ENCODE assay signal across 14 cellular contexts in the genomic region with DNA sequence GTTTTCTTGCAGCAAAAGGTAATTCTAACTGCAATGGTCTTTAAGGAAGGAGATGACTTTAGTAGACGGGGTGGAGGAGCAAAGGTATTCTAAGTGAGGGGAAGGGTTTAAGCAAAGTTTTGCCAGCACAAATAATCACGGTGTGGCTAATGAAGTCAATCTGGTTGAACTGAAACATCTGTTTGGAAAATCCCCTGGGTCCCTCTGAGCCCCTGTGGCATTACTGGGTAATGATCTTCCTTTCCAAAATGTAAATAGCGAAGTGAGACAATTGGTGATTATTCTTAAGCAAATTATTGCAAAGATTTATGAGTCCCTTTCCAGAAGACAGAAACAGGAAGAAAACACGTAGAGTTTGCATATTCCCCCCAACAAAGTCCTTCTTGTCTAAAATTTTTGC. TPM values are rescaled to one million over a fixed set of nuclear protein-coding genes. Genes with fewer than 3 reads are reported as not detected.
DNase-seq lines count a peak whose midpoint lies in the region; ATAC-seq and TF ChIP-seq lines count a peak whose summit lies in the region.
"Had no signal": no experiment of that assay in that cellular context is flagged by ENCODE, and none has a peak within 500 bp of the region (broad histone marks: within the 10 kb centered on the region; RNA-seq: fewer than 3 reads in every experiment).

No MANE protein-coding gene starts in this region.

- H3K79me2 ChIP-seq in hepatocyte, result no peaks in the 10 kb centered on the region

- CTCF ChIA-PET in HEK293T (lab: Yijun Ruan, JAX), result interaction anchor here (1.2 kb wide), 1 partner anchor 9 kb away, joined by 5 read pairs; no protein-coding TSS in a partner anchor

- H3K4me3 ChIP-seq in hepatocyte, result no peak overlapping the region
- no peak overlapping the region for H3K4me3 ChIP-seq in stomach

- TF ChIP-seq CTCF in hepatocyte (IDR thresholded peaks at IDR 0.05; ENCODE audit: poor library complexity) (no peak), stomach (IDR thresholded peaks at IDR 0.05) (no peak)

- peak; percentile 84 for ATAC-seq in GM18502 (IDR thresholded peaks at IDR 0.05; ENCODE audit: poor library complexity, unreplicated experiment)
- ATAC-seq in GM21447 (IDR thresholded peaks at IDR 0.05; ENCODE audit: unreplicated experiment), result peak; percentile 70
- peak; percentile 63 for ATAC-seq in HG03280 (IDR thresholded peaks at IDR 0.05; ENCODE audit: unreplicated experiment)
- ATAC-seq: CD8-positive, alpha-beta T cell; effector memory CD8-positive, alpha-beta T cell; left lobe of liver had no signal

- no peaks in the 10 kb centered on the region for H3K9me2 ChIP-seq in hepatocyte (replicated peaks; ENCODE audit: insufficient read depth)

- no peaks in the 10 kb centered on the region for H3K4me1 ChIP-seq in hepatocyte (ENCODE audit: insufficient read depth)
- H3K4me1 ChIP-seq in stomach, result peaks cover 0 to 8% (median 4%) of the 10 kb centered on the region in 4 donors

- H3K36me3 ChIP-seq in hepatocyte (replicated peaks; ENCODE audit: insufficient read depth, low read depth) (no peaks in the 10 kb centered on the region), stomach (no peaks in the 10 kb centered on the region)

- TF ChIP-seq EP300 in stomach (IDR thresholded peaks at IDR 0.05), result no peak

- H3K27me3 ChIP-seq in hepatocyte (no peaks in the 10 kb centered on the region), stomach (peaks cover 0 to 4% (median 0%) of the 10 kb centered on the region in 3 donors)

- H4K20me1 ChIP-seq in hepatocyte (ENCODE audit: insufficient read depth, poor library complexity, severe bottlenecking), result no peaks in the 10 kb centered on the region

- no peak for TF ChIP-seq POLR2A in stomach (IDR thresholded peaks at IDR 0.05)

- WGBS in hepatocyte (ENCODE audit: low lambda C conversion rate, missing lambda C conversion rate), result 51% methylated on average over 4 of the region's 4 CpGs
- 57 to 74% (median 65%) methylated on average over 4 of the region's 4 CpGs for WGBS in stomach, 5 donors

- H3K9me3 ChIP-seq in hepatocyte (ENCODE audit: low read depth), result no peaks in the 10 kb centered on the region
- no peaks in the 10 kb centered on the region for H3K9me3 ChIP-seq in stomach

- peak overlapping the region; percentile 26 for H3K4me2 ChIP-seq in hepatocyte

- no peak overlapping the region for H2AFZ ChIP-seq in hepatocyte

- DNase-seq in hepatocyte (ENCODE audit: low spot score), result no peak
- DNase-seq in CD1c-positive myeloid dendritic cell (ENCODE audit: extremely low spot score), result no peak
- no peak for DNase-seq in HEK293T (ENCODE audit: extremely low spot score)
- no peak for DNase-seq in stomach
- DNase-seq in activated CD4-positive, alpha-beta T cell treated with anti-CD3 and anti-CD28 coated beads for 48 hours, result no peak
- DNase-seq: activated T-cell treated with anti-CD3 and anti-CD28 coated beads, Interleukin-2, amount 50 U/mL, for 24 hours; CD8-positive, alpha-beta T cell; effector memory CD8-positive, alpha-beta T cell; NCI-H524 treated with DMSO at 0.1 percent for 48 hours; stimulated activated CD4-positive, alpha-beta T cell treated with anti-CD3 and anti-CD28 coated beads, Interleukin-12 subunit alpha, Interleukin-12 subunit beta, amount 100 ng/mL, for 4 hours had no signal

- H3K27ac ChIP-seq in hepatocyte, result no peak overlapping the region
- no peak overlapping the region for H3K27ac ChIP-seq in stomach

- POLR2A ChIA-PET in HEK293T (lab: Yijun Ruan, JAX), result no interaction called here

- intact Hi-C loops in stomach (cut with DNase I; ENCODE audit: low total_unique reads), result no loop called here

TF ChIP-seq in HEK293T, 16 proteins besides CTCF, POLR2A, EP300 and RAD21:
- no peak for TF ChIP-seq FOXM1 (IDR thresholded peaks at IDR 0.05; ENCODE audit: borderline replicate concordance)
- TF ChIP-seq FOXA1 (IDR thresholded peaks at IDR 0.05), result no peak
- no peak for TF ChIP-seq L3MBTL2 (conservative IDR thresholded peaks at IDR 0.05)
- TF ChIP-seq, protein P1, sequence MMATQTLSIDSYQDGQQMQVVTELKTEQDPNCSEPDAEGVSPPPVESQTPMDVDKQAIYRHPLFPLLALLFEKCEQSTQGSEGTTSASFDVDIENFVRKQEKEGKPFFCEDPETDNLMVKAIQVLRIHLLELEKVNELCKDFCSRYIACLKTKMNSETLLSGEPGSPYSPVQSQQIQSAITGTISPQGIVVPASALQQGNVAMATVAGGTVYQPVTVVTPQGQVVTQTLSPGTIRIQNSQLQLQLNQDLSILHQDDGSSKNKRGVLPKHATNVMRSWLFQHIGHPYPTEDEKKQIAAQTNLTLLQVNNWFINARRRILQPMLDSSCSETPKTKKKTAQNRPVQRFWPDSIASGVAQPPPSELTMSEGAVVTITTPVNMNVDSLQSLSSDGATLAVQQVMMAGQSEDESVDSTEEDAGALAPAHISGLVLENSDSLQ (IDR thresholded peaks at IDR 0.05), result no peak
- no peak for TF ChIP-seq ZNF384 (IDR thresholded peaks at IDR 0.05)
- TF ChIP-seq SP1 (IDR thresholded peaks at IDR 0.05), result no peak
- no peak for TF ChIP-seq ARNT (IDR thresholded peaks at IDR 0.05)
- TF ChIP-seq LEF1 (IDR thresholded peaks at IDR 0.05; ENCODE audit: borderline replicate concordance), result no peak
- TF ChIP-seq NFRKB (IDR thresholded peaks at IDR 0.05), result no peak
- TF ChIP-seq BHLHE40 (IDR thresholded peaks at IDR 0.05; ENCODE audit: borderline replicate concordance), result no peak
- no peak for TF ChIP-seq CTBP1 (IDR thresholded peaks at IDR 0.05; ENCODE audit: borderline replicate concordance)
- no peak for TF ChIP-seq ELF4 (IDR thresholded peaks at IDR 0.05)
- no peak for TF ChIP-seq SUZ12 (IDR thresholded peaks at IDR 0.05)
- TF ChIP-seq TARDBP (IDR thresholded peaks at IDR 0.05), result no peak
- no peak for TF ChIP-seq HDGF (IDR thresholded peaks at IDR 0.05; ENCODE audit: borderline replicate concordance)
- TF ChIP-seq FOXK2 (IDR thresholded peaks at IDR 0.05), result no peak

RNA-seq across cellular contexts. Expression of a gene that starts 47.2 kb away (rescaled TPM):
- total RNA-seq in hepatocyte (2.2 and 2.8 TPM in 2 replicates), stomach (under 1 TPM in 1 of 5 donors, not detected in 4; 0.73 TPM)
- polyA plus RNA-seq in hepatocyte (1.7 and 1.8 TPM in 2 replicates), stomach (100 to 1,000 TPM in 1 of 3 donors, under 1 TPM in 2; 0.61 to 105 (median 0.68) TPM)
- total RNA-seq: CD8-positive, alpha-beta T cell; left lobe of liver had no signal
